In genomic region chr10:132054564-132054963, GRCh38 we compare ENCODE assay signal across 29 cellular contexts. TPM values are rescaled to one million over a fixed set of nuclear protein-coding genes. Genes with fewer than 3 reads are reported as not detected.
DNase-seq lines count a peak whose midpoint lies in the region; ATAC-seq, FAIRE-seq and TF ChIP-seq lines count a peak whose summit lies in the region.
"Had no signal": no experiment of that assay in that cellular context is flagged by ENCODE, and none has a peak within 500 bp of the region (broad histone marks: within the 10 kb centered on the region; RNA-seq: fewer than 3 reads in every experiment).

No MANE protein-coding gene starts in this region.

- H3K4me3 ChIP-seq in A549, result no peak overlapping the region
- H3K4me3 ChIP-seq in adipocyte (ENCODE audit: low read length), result no peak overlapping the region
- no peak overlapping the region for H3K4me3 ChIP-seq in kidney (ENCODE audit: low read length in 2 of 2)
- H3K4me3 ChIP-seq in upper lobe of left lung, result no peak overlapping the region
- H3K4me3 ChIP-seq: lung, pancreas, stomach had no signal

- 38% methylated on average over 9 of the region's 9 CpGs for WGBS in A549 (ENCODE audit: missing lambda C conversion rate)
- WGBS in upper lobe of left lung, 2 donors, result 30 to 52% methylated on average over 5 to 9 of the region's 9 CpGs

- TF ChIP-seq CTCF in A549 (IDR thresholded peaks at IDR 0.05) (no peak), kidney (IDR thresholded peaks at IDR 0.05; ENCODE audit: borderline replicate concordance, extremely low read depth, insufficient read depth) (no peak), upper lobe of left lung (IDR thresholded peaks at IDR 0.05) (no peak)

- H3K9me3 Mint-ChIP-seq in activated naive CD8-positive, alpha-beta T cell treated with anti-CD3 and anti-CD28 coated beads for 36 hours, result peaks cover 14% of the 10 kb centered on the region

- H3K9me3 ChIP-seq in A549 (peaks cover 46% of the 10 kb centered on the region), adipocyte (ENCODE audit: control insufficient read depth, low read length) (peaks cover 33% of the 10 kb centered on the region), kidney (ENCODE audit: control insufficient read depth in 1 of 2, low read length in 2 of 2) (peaks cover 7 to 9% of the 10 kb centered on the region in 2 donors), upper lobe of left lung (peaks cover 15 to 31% (median 27%) of the 10 kb centered on the region in 4 donors)

- no peak for TF ChIP-seq POLR2A in A549 (IDR thresholded peaks at IDR 0.05; ENCODE audit: low read length)
- no peak for TF ChIP-seq POLR2A in upper lobe of left lung (IDR thresholded peaks at IDR 0.05)

- FAIRE-seq in A549 (lab: Jason Lieb, UNC) (no peak), kidney (lab: Jason Lieb, UNC) (no peak)
- FAIRE-seq: pancreas had no signal

- intact Hi-C loops in kidney (cut with DNase I), result no loop called here

- H3K27ac Mint-ChIP-seq in activated naive CD8-positive, alpha-beta T cell treated with anti-CD3 and anti-CD28 coated beads for 36 hours, result no peak overlapping the region
- H3K27ac Mint-ChIP-seq: immature natural killer cell; T-helper 1 cell treated with Interleukin-12 subunit alpha and Interleukin-12 subunit beta and Interleukin-4 antibody, amounts not matched to agents 30 μg/mL and 1 μg/mL, for 36 hours had no signal

- TF ChIP-seq EP300 in A549 (IDR thresholded peaks at IDR 0.05) (no peak), upper lobe of left lung (IDR thresholded peaks at IDR 0.05) (no peak)

- H3K4me2 ChIP-seq in A549, result no peak overlapping the region

- CTCF ChIA-PET in A549 (lab: Yijun Ruan, JAX) (interaction anchor here (0.6 to 1.5 kb wide), 3 partner anchors 24 to 34 kb away, joined by 3 to 6 read pairs (median 4); no protein-coding TSS in a partner anchor), HEK293T (lab: Yijun Ruan, JAX) (no interaction called here)

- ATAC-seq in A549 (peak; percentile 23 to 43; a peak in 2 of 6 replicates), upper lobe of left lung (ENCODE audit: low FRiP score in 2 of 2) (no peak), GM21526 (IDR thresholded peaks at IDR 0.05; ENCODE audit: low FRiP score, unreplicated experiment) (no peak)
- ATAC-seq: pancreas had no signal

- peaks cover 26% of the 10 kb centered on the region for H3K27me3 Mint-ChIP-seq in activated naive CD8-positive, alpha-beta T cell treated with anti-CD3 and anti-CD28 coated beads for 36 hours

- H3K27me3 ChIP-seq in adipocyte (replicated peaks; ENCODE audit: control insufficient read depth, insufficient read depth, low read length) (peaks cover 8% of the 10 kb centered on the region), upper lobe of left lung (no peaks in the 10 kb centered on the region)
- H3K27me3 ChIP-seq: pancreas had no signal

- H3K27ac ChIP-seq in A549 (no peak overlapping the region), kidney (ENCODE audit: low read depth in 2 of 2, low read length in 2 of 2) (no peak overlapping the region), upper lobe of left lung (no peak overlapping the region)
- H3K27ac ChIP-seq: C4-2B, pancreas, stomach, WERI-Rb-1 had no signal

- TF ChIP-seq RAD21 in A549 (conservative IDR thresholded peaks at IDR 0.05 in 1 of 2, IDR thresholded peaks at IDR 0.05 in 1 of 2), result no peak

- DNase-seq in A549 (ENCODE audit: low read depth in 1 of 2, low spot score in 1 of 2), result no peak
- peak; percentile 42 for DNase-seq in HEK293T (ENCODE audit: extremely low spot score)
- peak; percentile 25 for DNase-seq in adipocyte (ENCODE audit: low read depth)
- peak; percentile 39 for DNase-seq in kidney
- no peak for DNase-seq in upper lobe of left lung
- no peak for DNase-seq in activated CD8-positive, alpha-beta memory T cell treated with anti-CD3 and anti-CD28 coated beads, Interleukin-2, amount 50 U/mL, for 48 hours
- no peak for DNase-seq in activated naive CD8-positive, alpha-beta T cell treated with anti-CD3 and anti-CD28 coated beads for 36 hours
- DNase-seq: activated CD4-positive, alpha-beta T cell treated with anti-CD3 and anti-CD28 coated beads, Interleukin-2, amount 50 U/mL, for 48 hours; activated naive CD4-positive, alpha-beta T cell; activated T-cell treated with anti-CD3 and anti-CD28 coated beads for 4 hours; anterior cingulate cortex; DMS 273 treated with DMSO at 0.1 percent for 48 hours; effector memory CD4-positive, alpha-beta T cell; glutamatergic neuron; immature natural killer cell; NCI-H1105 treated with DMSO at 0.1 percent for 48 hours; NCI-H2107; NCI-H510A; pancreas; SHP77; stimulated activated CD4-positive, alpha-beta T cell treated with anti-CD3 and anti-CD28 coated beads, Interleukin-4, amount 100 ng/mL, for 1 hour; stomach; WERI-Rb-1 had no signal

- H3K4me1 Mint-ChIP-seq in activated naive CD8-positive, alpha-beta T cell treated with anti-CD3 and anti-CD28 coated beads for 36 hours, result no peaks in the 10 kb centered on the region
- H3K4me1 Mint-ChIP-seq: central memory CD8-positive, alpha-beta T cell; immature natural killer cell had no signal

- H3K9ac ChIP-seq in adipocyte (ENCODE audit: low read length) (no peak overlapping the region), kidney (ENCODE audit: low read length in 2 of 2) (no peak overlapping the region)

- peaks cover 2% of the 10 kb centered on the region for H3K36me3 Mint-ChIP-seq in activated naive CD8-positive, alpha-beta T cell treated with anti-CD3 and anti-CD28 coated beads for 36 hours

- H3K36me3 ChIP-seq in adipocyte (ENCODE audit: control insufficient read depth, insufficient read depth, low read length, severe bottlenecking) (no peaks in the 10 kb centered on the region), kidney (ENCODE audit: control insufficient read depth in 1 of 2, insufficient read depth in 2 of 2, low read length in 2 of 2) (no peaks in the 10 kb centered on the region), upper lobe of left lung (no peaks in the 10 kb centered on the region)
- H3K36me3 ChIP-seq: pancreas, stomach, WERI-Rb-1 had no signal

- POLR2A ChIA-PET in A549 (lab: Yijun Ruan, JAX), result no interaction called here
- POLR2A ChIA-PET in HEK293T (lab: Yijun Ruan, JAX), result no interaction called here

- H3K4me1 ChIP-seq in A549 (no peaks in the 10 kb centered on the region), adipocyte (ENCODE audit: control insufficient read depth, insufficient read depth, low read length) (no peaks in the 10 kb centered on the region), kidney (ENCODE audit: control insufficient read depth in 1 of 2, insufficient read depth in 1 of 2, low read depth in 1 of 2, low read length in 2 of 2) (no peaks in the 10 kb centered on the region), upper lobe of left lung (no peaks in the 10 kb centered on the region)
- H3K4me1 ChIP-seq: pancreas, stomach had no signal

- H3K4me3 Mint-ChIP-seq in activated naive CD8-positive, alpha-beta T cell treated with anti-CD3 and anti-CD28 coated beads for 36 hours, result no peak overlapping the region
- H3K4me3 Mint-ChIP-seq: central memory CD8-positive, alpha-beta T cell; immature natural killer cell; T-helper 1 cell treated with Interleukin-12 subunit alpha and Interleukin-12 subunit beta and Interleukin-4 antibody, amounts not matched to agents 30 μg/mL and 1 μg/mL, for 36 hours had no signal

TF ChIP-seq in A549, 52 proteins besides CTCF, POLR2A, EP300 and RAD21 (continues in another document):
- TF ChIP-seq BHLHE40 (IDR thresholded peaks at IDR 0.05; ENCODE audit: low read depth, low read length) (no peak), HES2 (IDR thresholded peaks at IDR 0.05) (no peak)

TF ChIP-seq in HEK293T, 16 proteins besides CTCF, POLR2A, EP300 and RAD21:
- TF ChIP-seq CTBP1 (IDR thresholded peaks at IDR 0.05; ENCODE audit: borderline replicate concordance) (no peak), FOXA1 (IDR thresholded peaks at IDR 0.05) (no peak), FOXM1 (IDR thresholded peaks at IDR 0.05; ENCODE audit: borderline replicate concordance) (no peak), FOXK2 (IDR thresholded peaks at IDR 0.05) (no peak), TARDBP (IDR thresholded peaks at IDR 0.05) (no peak), LEF1 (IDR thresholded peaks at IDR 0.05; ENCODE audit: borderline replicate concordance) (no peak), L3MBTL2 (conservative IDR thresholded peaks at IDR 0.05) (no peak), SP1 (IDR thresholded peaks at IDR 0.05) (no peak), PKNOX1 (IDR thresholded peaks at IDR 0.05) (no peak), BHLHE40 (IDR thresholded peaks at IDR 0.05; ENCODE audit: borderline replicate concordance) (no peak), NFRKB (IDR thresholded peaks at IDR 0.05) (no peak), HDGF (IDR thresholded peaks at IDR 0.05; ENCODE audit: borderline replicate concordance) (no peak), ZNF384 (IDR thresholded peaks at IDR 0.05) (no peak), ELF4 (IDR thresholded peaks at IDR 0.05) (no peak), ARNT (IDR thresholded peaks at IDR 0.05) (no peak)

RNA-seq across cellular contexts. Expression of gene JAKMIP3, which starts 11.2 kb away (rescaled TPM):
- 3.1 and 4.1 TPM in 2 replicates for polyA plus RNA-seq in A549 (2011; rRNA removed)
- polyA plus RNA-seq in A549 (2012; cell fraction: cytosol; rRNA removed), result 2.6 and 2.9 TPM in 2 replicates
- polyA plus RNA-seq in A549 (2012; cell fraction: nucleus; rRNA removed), result 9.5 and 11.1 TPM in 2 replicates
- 3.1 to 4.1 TPM (median 3.8 TPM) in 3 replicates for polyA plus RNA-seq in A549 (2017; fragmentation: RNase III; extraction: RNeasy Plus Mini Kit Qiagen cat#74134 plus additional on column Dnase treatment)
- 1.2 and 1.7 TPM in 2 replicates for polyA minus RNA-seq in A549 (2011; rRNA and poly(A)+ RNA removed)
- total RNA-seq in kidney, result 0.16 TPM
- polyA plus RNA-seq in kidney (ENCODE audit: insufficient read depth, low read depth, low replicate concordance), result 0.13 TPM
- total RNA-seq in upper lobe of left lung, result 1 to 10 TPM in 1 of 6 donors, under 1 TPM in 3, not detected in 2; 0.13 to 3.1 (median 0.52) TPM
- total RNA-seq in activated naive CD8-positive, alpha-beta T cell treated with anti-CD3 and anti-CD28 coated beads for 36 hours, result under 1 TPM; 0.21 to 0.28 TPM
- total RNA-seq: LHCN-M2 had no signal
- polyA plus RNA-seq: immature natural killer cell had no signal

Comparison
In these comparisons a context has a peak if more than half of its experiments do, and no peak if none do; other contexts are left out.
1. ATAC-seq: peak in A549 (2 of 2); none in upper lobe of left lung (0 of 2) and GM21526 (single experiment).
2. DNase-seq: peak in HEK293T (single experiment), adipocyte (single experiment) and kidney (single experiment); none in A549 (0 of 2), upper lobe of left lung (0 of 2), activated CD8-positive, alpha-beta memory T cell treated with anti-CD3 and anti-CD28 coated beads, Interleukin-2, amount 50 U/mL, for 48 hours (single experiment) and activated naive CD8-positive, alpha-beta T cell treated with anti-CD3 and anti-CD28 coated beads for 36 hours (single experiment).